1 cellular context compared by ENCODE assay signal in genomic region chr2:64049633-64050220, GRCh38.
A peak's percentile ranks its signal among the peaks of the same experiment; 100 is the strongest.
TF ChIP-seq lines count a peak whose summit lies in the region.

No MANE protein-coding gene starts in this region.

TF ChIP-seq in HepG2, 621 proteins besides CTCF, POLR2A, EP300 and RAD21 (continued from another document and continues in another):
- TF ChIP-seq NR1H2 (CRISPR knock-in tag; IDR thresholded peaks at IDR 0.05; ENCODE audit: borderline replicate concordance, low read depth) = no peak
- no peak for TF ChIP-seq ZNF275 (CRISPR knock-in tag; IDR thresholded peaks at IDR 0.05; ENCODE audit: borderline replicate concordance)
- no peak for TF ChIP-seq SMAD9 (CRISPR knock-in tag; IDR thresholded peaks at IDR 0.05)
- TF ChIP-seq ZNF260 (CRISPR knock-in tag; IDR thresholded peaks at IDR 0.05; ENCODE audit: borderline replicate concordance, low read depth) = no peak
- TF ChIP-seq ZNF780A (CRISPR knock-in tag; IDR thresholded peaks at IDR 0.05) = no peak
- TF ChIP-seq, protein P1, sequence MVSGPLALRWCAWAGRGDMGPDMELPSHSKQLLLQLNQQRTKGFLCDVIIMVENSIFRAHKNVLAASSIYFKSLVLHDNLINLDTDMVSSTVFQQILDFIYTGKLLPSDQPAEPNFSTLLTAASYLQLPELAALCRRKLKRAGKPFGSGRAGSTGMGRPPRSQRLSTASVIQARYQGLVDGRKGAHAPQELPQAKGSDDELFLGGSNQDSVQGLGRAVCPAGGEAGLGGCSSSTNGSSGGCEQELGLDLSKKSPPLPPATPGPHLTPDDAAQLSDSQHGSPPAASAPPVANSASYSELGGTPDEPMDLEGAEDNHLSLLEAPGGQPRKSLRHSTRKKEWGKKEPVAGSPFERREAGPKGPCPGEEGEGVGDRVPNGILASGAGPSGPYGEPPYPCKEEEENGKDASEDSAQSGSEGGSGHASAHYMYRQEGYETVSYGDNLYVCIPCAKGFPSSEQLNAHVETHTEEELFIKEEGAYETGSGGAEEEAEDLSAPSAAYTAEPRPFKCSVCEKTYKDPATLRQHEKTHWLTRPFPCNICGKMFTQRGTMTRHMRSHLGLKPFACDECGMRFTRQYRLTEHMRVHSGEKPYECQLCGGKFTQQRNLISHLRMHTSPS (CRISPR knock-in tag; IDR thresholded peaks at IDR 0.05; ENCODE audit: low read depth) = 0 out of 2 replicates have a peak, but pooled peaks have one; percentile 27
- TF ChIP-seq ZNF891 (CRISPR knock-in tag; IDR thresholded peaks at IDR 0.05) = no peak
- peak; percentile 41 for TF ChIP-seq JARID2 (CRISPR knock-in tag; IDR thresholded peaks at IDR 0.05; ENCODE audit: insufficient replicate concordance)
- TF ChIP-seq ZNF703 (CRISPR knock-in tag; IDR thresholded peaks at IDR 0.05; ENCODE audit: borderline replicate concordance) = no peak
- TF ChIP-seq SOX13 (IDR thresholded peaks at IDR 0.05) = no peak
- peak in 1 of 2 experiments; percentile 33; a peak in 1 of 4 replicates for TF ChIP-seq SOX13 (CRISPR knock-in tag; conservative IDR thresholded peaks at IDR 0.05 in 1 of 2, IDR thresholded peaks at IDR 0.05 in 1 of 2)
- TF ChIP-seq ZNF30 (CRISPR knock-in tag; IDR thresholded peaks at IDR 0.05) = no peak
- 0 out of 2 replicates have a peak, but pooled peaks have one; percentile 40 for TF ChIP-seq POGZ (CRISPR knock-in tag; IDR thresholded peaks at IDR 0.05)
- TF ChIP-seq MED8 (CRISPR knock-in tag; IDR thresholded peaks at IDR 0.05; ENCODE audit: insufficient replicate concordance) = no peak
- TF ChIP-seq SMC3 (IDR thresholded peaks at IDR 0.05; ENCODE audit: low read length) = peak; percentile 96
- TF ChIP-seq ZNF850 (CRISPR knock-in tag; conservative IDR thresholded peaks at IDR 0.05) = no peak
- no peak; the same call in 1 of the 2 replicates for TF ChIP-seq SALL1 (CRISPR knock-in tag; IDR thresholded peaks at IDR 0.05)
- 0 out of 2 replicates have a peak, but pooled peaks have one; percentile 47 for TF ChIP-seq ZNF331 (CRISPR knock-in tag; IDR thresholded peaks at IDR 0.05)
- TF ChIP-seq GTF2F1 (IDR thresholded peaks at IDR 0.05; ENCODE audit: low read length) = no peak
- TF ChIP-seq, protein P2, sequence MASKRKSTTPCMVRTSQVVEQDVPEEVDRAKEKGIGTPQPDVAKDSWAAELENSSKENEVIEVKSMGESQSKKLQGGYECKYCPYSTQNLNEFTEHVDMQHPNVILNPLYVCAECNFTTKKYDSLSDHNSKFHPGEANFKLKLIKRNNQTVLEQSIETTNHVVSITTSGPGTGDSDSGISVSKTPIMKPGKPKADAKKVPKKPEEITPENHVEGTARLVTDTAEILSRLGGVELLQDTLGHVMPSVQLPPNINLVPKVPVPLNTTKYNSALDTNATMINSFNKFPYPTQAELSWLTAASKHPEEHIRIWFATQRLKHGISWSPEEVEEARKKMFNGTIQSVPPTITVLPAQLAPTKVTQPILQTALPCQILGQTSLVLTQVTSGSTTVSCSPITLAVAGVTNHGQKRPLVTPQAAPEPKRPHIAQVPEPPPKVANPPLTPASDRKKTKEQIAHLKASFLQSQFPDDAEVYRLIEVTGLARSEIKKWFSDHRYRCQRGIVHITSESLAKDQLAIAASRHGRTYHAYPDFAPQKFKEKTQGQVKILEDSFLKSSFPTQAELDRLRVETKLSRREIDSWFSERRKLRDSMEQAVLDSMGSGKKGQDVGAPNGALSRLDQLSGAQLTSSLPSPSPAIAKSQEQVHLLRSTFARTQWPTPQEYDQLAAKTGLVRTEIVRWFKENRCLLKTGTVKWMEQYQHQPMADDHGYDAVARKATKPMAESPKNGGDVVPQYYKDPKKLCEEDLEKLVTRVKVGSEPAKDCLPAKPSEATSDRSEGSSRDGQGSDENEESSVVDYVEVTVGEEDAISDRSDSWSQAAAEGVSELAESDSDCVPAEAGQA (IDR thresholded peaks at IDR 0.05; ENCODE audit: low read depth) = no peak
- TF ChIP-seq, protein P2 (CRISPR knock-in tag; IDR thresholded peaks at IDR 0.05; ENCODE audit: borderline replicate concordance) = no peak
- TF ChIP-seq, protein P3, sequence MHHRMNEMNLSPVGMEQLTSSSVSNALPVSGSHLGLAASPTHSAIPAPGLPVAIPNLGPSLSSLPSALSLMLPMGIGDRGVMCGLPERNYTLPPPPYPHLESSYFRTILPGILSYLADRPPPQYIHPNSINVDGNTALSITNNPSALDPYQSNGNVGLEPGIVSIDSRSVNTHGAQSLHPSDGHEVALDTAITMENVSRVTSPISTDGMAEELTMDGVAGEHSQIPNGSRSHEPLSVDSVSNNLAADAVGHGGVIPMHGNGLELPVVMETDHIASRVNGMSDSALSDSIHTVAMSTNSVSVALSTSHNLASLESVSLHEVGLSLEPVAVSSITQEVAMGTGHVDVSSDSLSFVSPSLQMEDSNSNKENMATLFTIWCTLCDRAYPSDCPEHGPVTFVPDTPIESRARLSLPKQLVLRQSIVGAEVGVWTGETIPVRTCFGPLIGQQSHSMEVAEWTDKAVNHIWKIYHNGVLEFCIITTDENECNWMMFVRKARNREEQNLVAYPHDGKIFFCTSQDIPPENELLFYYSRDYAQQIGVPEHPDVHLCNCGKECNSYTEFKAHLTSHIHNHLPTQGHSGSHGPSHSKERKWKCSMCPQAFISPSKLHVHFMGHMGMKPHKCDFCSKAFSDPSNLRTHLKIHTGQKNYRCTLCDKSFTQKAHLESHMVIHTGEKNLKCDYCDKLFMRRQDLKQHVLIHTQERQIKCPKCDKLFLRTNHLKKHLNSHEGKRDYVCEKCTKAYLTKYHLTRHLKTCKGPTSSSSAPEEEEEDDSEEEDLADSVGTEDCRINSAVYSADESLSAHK (CRISPR knock-in tag; IDR thresholded peaks at IDR 0.05; ENCODE audit: borderline replicate concordance) = no peak
- no peak for TF ChIP-seq HNRNPK (IDR thresholded peaks at IDR 0.05; ENCODE audit: low read depth, low read length, poor library complexity, severe bottlenecking)
- TF ChIP-seq TEAD3 (CRISPR knock-in tag; optimal IDR thresholded peaks at IDR 0.05; ENCODE audit: borderline replicate concordance) = peak; percentile 71
- peak; percentile 50; the same call in 1 of the 2 replicates for TF ChIP-seq SNAI1 (CRISPR knock-in tag; IDR thresholded peaks at IDR 0.05; ENCODE audit: borderline replicate concordance)
- peak; percentile 59; the same call in 1 of the 2 replicates for TF ChIP-seq ZGPAT (CRISPR knock-in tag; IDR thresholded peaks at IDR 0.05)
- TF ChIP-seq SIX1 (CRISPR knock-in tag; IDR thresholded peaks at IDR 0.05; ENCODE audit: borderline replicate concordance) = no peak
- TF ChIP-seq ZNF761 (CRISPR knock-in tag; conservative IDR thresholded peaks at IDR 0.05) = no peak
- peak; percentile 44; the same call in 1 of the 2 replicates for TF ChIP-seq ZNF230 (CRISPR knock-in tag; IDR thresholded peaks at IDR 0.05)
- peak; percentile 66; the same call in 1 of the 2 replicates for TF ChIP-seq ERF (CRISPR knock-in tag; IDR thresholded peaks at IDR 0.05)
- TF ChIP-seq, protein P4, sequence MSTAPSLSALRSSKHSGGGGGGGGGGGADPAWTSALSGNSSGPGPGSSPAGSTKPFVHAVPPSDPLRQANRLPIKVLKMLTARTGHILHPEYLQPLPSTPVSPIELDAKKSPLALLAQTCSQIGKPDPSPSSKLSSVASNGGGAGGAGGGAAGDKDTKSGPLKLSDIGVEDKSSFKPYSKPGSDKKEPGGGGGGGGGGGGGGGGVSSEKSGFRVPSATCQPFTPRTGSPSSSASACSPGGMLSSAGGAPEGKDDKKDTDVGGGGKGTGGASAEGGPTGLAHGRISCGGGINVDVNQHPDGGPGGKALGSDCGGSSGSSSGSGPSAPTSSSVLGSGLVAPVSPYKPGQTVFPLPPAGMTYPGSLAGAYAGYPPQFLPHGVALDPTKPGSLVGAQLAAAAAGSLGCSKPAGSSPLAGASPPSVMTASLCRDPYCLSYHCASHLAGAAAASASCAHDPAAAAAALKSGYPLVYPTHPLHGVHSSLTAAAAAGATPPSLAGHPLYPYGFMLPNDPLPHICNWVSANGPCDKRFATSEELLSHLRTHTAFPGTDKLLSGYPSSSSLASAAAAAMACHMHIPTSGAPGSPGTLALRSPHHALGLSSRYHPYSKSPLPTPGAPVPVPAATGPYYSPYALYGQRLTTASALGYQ (CRISPR knock-in tag; IDR thresholded peaks at IDR 0.05) = no peak
- 0 out of 2 replicates have a peak, but pooled peaks have one; percentile 12 for TF ChIP-seq PRDM10 (CRISPR knock-in tag; IDR thresholded peaks at IDR 0.05; ENCODE audit: low read depth)
- no peak for TF ChIP-seq HNF4G (IDR thresholded peaks at IDR 0.05; ENCODE audit: borderline replicate concordance, low read depth, low read length)
- no peak for TF ChIP-seq HNF4G (CRISPR knock-in tag; IDR thresholded peaks at IDR 0.05; ENCODE audit: borderline replicate concordance, low read depth)
- TF ChIP-seq FOXA3 (CRISPR knock-in tag; IDR thresholded peaks at IDR 0.05) = peak; percentile 64; the same call in 1 of the 2 replicates
- TF ChIP-seq ZNF326 (CRISPR knock-in tag; IDR thresholded peaks at IDR 0.05; ENCODE audit: borderline replicate concordance) = no peak
- TF ChIP-seq ZSCAN25 (CRISPR knock-in tag; IDR thresholded peaks at IDR 0.05) = no peak
- no peak for TF ChIP-seq TMF1 (CRISPR knock-in tag; IDR thresholded peaks at IDR 0.05; ENCODE audit: low read depth)
- peak; percentile 76 for TF ChIP-seq MIXL1 (CRISPR knock-in tag; IDR thresholded peaks at IDR 0.05)
- TF ChIP-seq ZBTB37 (CRISPR knock-in tag; IDR thresholded peaks at IDR 0.05) = no peak
